ENCODE assay signal across 1 cellular context in genomic region chr1:110338200-110339039, GRCh38.
A peak's percentile ranks its signal among the peaks of the same experiment; 100 is the strongest.
TF ChIP-seq lines count a peak whose summit lies in the region.

No MANE protein-coding gene starts in this region.

TF ChIP-seq in HepG2, 621 proteins besides CTCF, POLR2A, EP300 and RAD21 (continued from another document and continues in another):
- TF ChIP-seq AHDC1 (CRISPR knock-in tag; IDR thresholded peaks at IDR 0.05; ENCODE audit: borderline replicate concordance) = no peak
- TF ChIP-seq ATF2 (CRISPR knock-in tag; IDR thresholded peaks at IDR 0.05) = no peak; the same call in 1 of the 2 replicates
- TF ChIP-seq CC2D1A (CRISPR knock-in tag; IDR thresholded peaks at IDR 0.05) = no peak
- no peak for TF ChIP-seq ZNF615 (CRISPR knock-in tag; IDR thresholded peaks at IDR 0.05; ENCODE audit: borderline replicate concordance)
- 0 out of 2 replicates have a peak, but pooled peaks have one; percentile 16 for TF ChIP-seq ZNF280D (CRISPR knock-in tag; IDR thresholded peaks at IDR 0.05)
- TF ChIP-seq GLMP (CRISPR knock-in tag; IDR thresholded peaks at IDR 0.05; ENCODE audit: borderline replicate concordance) = no peak
- TF ChIP-seq GLI4 (CRISPR knock-in tag; IDR thresholded peaks at IDR 0.05; ENCODE audit: borderline replicate concordance) = 0 out of 2 replicates have a peak, but pooled peaks have one; percentile 50
- no peak for TF ChIP-seq SMARCC2 (IDR thresholded peaks at IDR 0.05)
- no peak for TF ChIP-seq MTA1 (CRISPR knock-in tag; IDR thresholded peaks at IDR 0.05; ENCODE audit: borderline replicate concordance)
- no peak for TF ChIP-seq SCMH1 (CRISPR knock-in tag; IDR thresholded peaks at IDR 0.05; ENCODE audit: borderline replicate concordance)
- peak; percentile 26; the same call in 1 of the 2 replicates for TF ChIP-seq GMEB2 (CRISPR knock-in tag; IDR thresholded peaks at IDR 0.05; ENCODE audit: low read depth)
- peak; percentile 19; the same call in 1 of the 2 replicates for TF ChIP-seq ZNF12 (CRISPR knock-in tag; IDR thresholded peaks at IDR 0.05)
- TF ChIP-seq SMYD3 (CRISPR knock-in tag; IDR thresholded peaks at IDR 0.05) = no peak
- TF ChIP-seq RAD51 (IDR thresholded peaks at IDR 0.05; ENCODE audit: borderline replicate concordance) = no peak
- no peak for TF ChIP-seq ZNF512 (CRISPR knock-in tag; IDR thresholded peaks at IDR 0.05)
- TF ChIP-seq CREM (IDR thresholded peaks at IDR 0.05) = peak; percentile 82
- TF ChIP-seq CREM (CRISPR knock-in tag; IDR thresholded peaks at IDR 0.05) = no peak
- TF ChIP-seq SMAD9 (CRISPR knock-in tag; IDR thresholded peaks at IDR 0.05) = no peak
- no peak for TF ChIP-seq ZNF138 (CRISPR knock-in tag; IDR thresholded peaks at IDR 0.05; ENCODE audit: low read depth)
- TF ChIP-seq E2F2 (CRISPR knock-in tag; IDR thresholded peaks at IDR 0.05; ENCODE audit: borderline replicate concordance) = peak; percentile 78; the same call in 1 of the 2 replicates
- TF ChIP-seq NR2F6 (IDR thresholded peaks at IDR 0.05) = no peak
- peak; percentile 83 for TF ChIP-seq NR2F6 (CRISPR knock-in tag; IDR thresholded peaks at IDR 0.05)
- no peak for TF ChIP-seq ZNF383 (CRISPR knock-in tag; IDR thresholded peaks at IDR 0.05; ENCODE audit: borderline replicate concordance)
- TF ChIP-seq NFIB (CRISPR knock-in tag; IDR thresholded peaks at IDR 0.05; ENCODE audit: borderline replicate concordance) = peak; percentile 62; the same call in 1 of the 2 replicates
- TF ChIP-seq ZNF513 (CRISPR knock-in tag; conservative IDR thresholded peaks at IDR 0.05) = no peak
- TF ChIP-seq TEAD2 (CRISPR knock-in tag; IDR thresholded peaks at IDR 0.05) = no peak
- peak; percentile 50; the same call in 1 of the 2 replicates for TF ChIP-seq ZNF121 (CRISPR knock-in tag; IDR thresholded peaks at IDR 0.05)
- TF ChIP-seq ETS1 (CRISPR knock-in tag; IDR thresholded peaks at IDR 0.05) = no peak
- 0 out of 2 replicates have a peak, but pooled peaks have one; percentile 73 for TF ChIP-seq ZNF660 (CRISPR knock-in tag; IDR thresholded peaks at IDR 0.05; ENCODE audit: borderline replicate concordance, low read depth)
- no peak for TF ChIP-seq ZNF512B (CRISPR knock-in tag; IDR thresholded peaks at IDR 0.05; ENCODE audit: borderline replicate concordance)
